ENCODE assay signal across 34 cellular contexts in the genomic region with DNA sequence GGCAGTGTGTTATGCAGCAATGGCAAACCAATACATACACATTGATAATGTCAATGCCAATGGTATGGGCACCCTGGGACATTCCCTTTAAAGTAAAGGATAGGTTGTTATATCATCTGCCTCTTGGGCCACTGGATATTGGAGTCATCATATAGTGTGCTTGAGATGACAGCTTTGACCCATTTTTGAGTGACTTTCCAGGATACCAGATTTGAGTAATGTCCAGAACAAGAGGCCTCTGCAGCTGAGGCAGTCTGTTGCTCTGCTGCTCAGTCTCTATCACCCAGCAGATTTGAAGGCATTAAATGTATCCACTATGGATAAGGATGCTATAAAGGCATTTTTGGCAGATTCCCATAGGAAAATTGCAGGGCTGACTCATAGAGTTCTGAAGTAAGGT.
"Had no signal": no experiment of that assay in that cellular context is flagged by ENCODE, and none has a peak within 500 bp of the region (broad histone marks: within the 10 kb centered on the region; RNA-seq: fewer than 3 reads in every experiment).

No MANE protein-coding gene starts in this region.

- H3K27ac ChIP-seq: KMS-11 had no signal

- H3K9me3 ChIP-seq: MG63 had no signal

- H3K27me3 ChIP-seq: MG63 had no signal

- DNase-seq: Karpas-422, Kasumi-1, KG1, MG63, MM.1S, MV-4-11, NCI-H1048, NCI-H1092, NCI-H1105, NCI-H1105 treated with DMSO at 0.1 percent for 48 hours, NCI-H1417, NCI-H1417 treated with DMSO at 0.1 percent for 48 hours, NCI-H1436, NCI-H1436 treated with DMSO at 0.1 percent for 48 hours, NCI-H146, NCI-H1694, NCI-H1694 treated with DMSO at 0.1 percent for 48 hours, NCI-H187, NCI-H187 treated with DMSO at 0.1 percent for 48 hours, NCI-H1930, NCI-H2029, NCI-H2029 treated with DMSO at 0.1 percent for 48 hours, NCI-H2081, NCI-H2081 treated with DMSO at 0.1 percent for 48 hours, NCI-H2107, NCI-H2171, NCI-H2227 treated with DMSO at 0.1 percent for 48 hours, NCI-H226, NCI-H345, NCI-H446, NCI-H446 treated with DMSO at 0.1 percent for 48 hours, NCI-H510A, NCI-H510A treated with DMSO at 0.1 percent for 48 hours had no signal

- H3K4me3 ChIP-seq: MG63 had no signal
